Comparison of ENCODE assay signal across 1 cellular context in the genomic region with DNA sequence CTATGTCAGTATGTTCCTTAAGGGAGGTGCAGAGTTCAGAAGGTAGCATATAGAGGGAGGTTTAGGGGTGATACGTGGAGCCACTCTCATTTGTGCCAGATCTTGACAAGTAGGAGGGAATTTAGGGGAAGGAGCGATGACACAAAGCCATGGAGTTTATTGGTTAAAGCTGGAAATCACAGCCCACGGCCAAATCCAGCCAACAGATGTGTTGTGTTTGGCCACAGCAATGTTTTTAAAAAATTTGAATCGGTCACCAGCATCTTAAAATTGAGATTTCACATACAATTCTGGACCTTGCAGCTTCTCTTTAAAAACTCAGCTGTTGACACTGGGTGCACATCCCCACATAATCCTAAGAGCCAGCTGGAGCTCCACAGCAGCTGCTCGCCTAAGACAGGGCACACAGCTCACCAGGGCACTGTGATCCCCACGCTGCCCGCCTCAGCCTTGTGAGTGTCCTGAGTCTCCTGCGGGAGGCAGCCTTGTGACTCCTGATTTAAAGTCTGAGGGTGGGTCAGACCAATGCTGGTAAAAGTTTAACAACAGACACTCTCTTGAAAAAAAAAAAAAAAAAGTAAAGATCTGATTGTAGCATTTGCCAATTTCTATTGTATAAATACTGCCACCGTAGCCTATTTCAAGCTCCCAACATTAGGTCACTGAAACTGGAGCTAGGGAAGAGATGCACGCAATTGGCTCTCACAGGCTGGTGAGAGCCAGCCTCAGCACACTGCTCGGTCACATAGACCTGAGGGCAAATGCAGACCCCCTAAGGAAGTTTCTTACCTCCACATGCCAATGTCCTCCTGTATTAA.
TF ChIP-seq lines count a peak whose summit lies in the region.

No MANE protein-coding gene starts in this region.

TF ChIP-seq in H1, 55 proteins besides CTCF, POLR2A, EP300 and RAD21 (continued from another document):
- no peak for TF ChIP-seq CREB1 (IDR thresholded peaks at IDR 0.05)
- no peak for TF ChIP-seq RXRA (IDR thresholded peaks at IDR 0.05; ENCODE audit: insufficient read depth, low read depth, low read length)
- TF ChIP-seq, protein P1, sequence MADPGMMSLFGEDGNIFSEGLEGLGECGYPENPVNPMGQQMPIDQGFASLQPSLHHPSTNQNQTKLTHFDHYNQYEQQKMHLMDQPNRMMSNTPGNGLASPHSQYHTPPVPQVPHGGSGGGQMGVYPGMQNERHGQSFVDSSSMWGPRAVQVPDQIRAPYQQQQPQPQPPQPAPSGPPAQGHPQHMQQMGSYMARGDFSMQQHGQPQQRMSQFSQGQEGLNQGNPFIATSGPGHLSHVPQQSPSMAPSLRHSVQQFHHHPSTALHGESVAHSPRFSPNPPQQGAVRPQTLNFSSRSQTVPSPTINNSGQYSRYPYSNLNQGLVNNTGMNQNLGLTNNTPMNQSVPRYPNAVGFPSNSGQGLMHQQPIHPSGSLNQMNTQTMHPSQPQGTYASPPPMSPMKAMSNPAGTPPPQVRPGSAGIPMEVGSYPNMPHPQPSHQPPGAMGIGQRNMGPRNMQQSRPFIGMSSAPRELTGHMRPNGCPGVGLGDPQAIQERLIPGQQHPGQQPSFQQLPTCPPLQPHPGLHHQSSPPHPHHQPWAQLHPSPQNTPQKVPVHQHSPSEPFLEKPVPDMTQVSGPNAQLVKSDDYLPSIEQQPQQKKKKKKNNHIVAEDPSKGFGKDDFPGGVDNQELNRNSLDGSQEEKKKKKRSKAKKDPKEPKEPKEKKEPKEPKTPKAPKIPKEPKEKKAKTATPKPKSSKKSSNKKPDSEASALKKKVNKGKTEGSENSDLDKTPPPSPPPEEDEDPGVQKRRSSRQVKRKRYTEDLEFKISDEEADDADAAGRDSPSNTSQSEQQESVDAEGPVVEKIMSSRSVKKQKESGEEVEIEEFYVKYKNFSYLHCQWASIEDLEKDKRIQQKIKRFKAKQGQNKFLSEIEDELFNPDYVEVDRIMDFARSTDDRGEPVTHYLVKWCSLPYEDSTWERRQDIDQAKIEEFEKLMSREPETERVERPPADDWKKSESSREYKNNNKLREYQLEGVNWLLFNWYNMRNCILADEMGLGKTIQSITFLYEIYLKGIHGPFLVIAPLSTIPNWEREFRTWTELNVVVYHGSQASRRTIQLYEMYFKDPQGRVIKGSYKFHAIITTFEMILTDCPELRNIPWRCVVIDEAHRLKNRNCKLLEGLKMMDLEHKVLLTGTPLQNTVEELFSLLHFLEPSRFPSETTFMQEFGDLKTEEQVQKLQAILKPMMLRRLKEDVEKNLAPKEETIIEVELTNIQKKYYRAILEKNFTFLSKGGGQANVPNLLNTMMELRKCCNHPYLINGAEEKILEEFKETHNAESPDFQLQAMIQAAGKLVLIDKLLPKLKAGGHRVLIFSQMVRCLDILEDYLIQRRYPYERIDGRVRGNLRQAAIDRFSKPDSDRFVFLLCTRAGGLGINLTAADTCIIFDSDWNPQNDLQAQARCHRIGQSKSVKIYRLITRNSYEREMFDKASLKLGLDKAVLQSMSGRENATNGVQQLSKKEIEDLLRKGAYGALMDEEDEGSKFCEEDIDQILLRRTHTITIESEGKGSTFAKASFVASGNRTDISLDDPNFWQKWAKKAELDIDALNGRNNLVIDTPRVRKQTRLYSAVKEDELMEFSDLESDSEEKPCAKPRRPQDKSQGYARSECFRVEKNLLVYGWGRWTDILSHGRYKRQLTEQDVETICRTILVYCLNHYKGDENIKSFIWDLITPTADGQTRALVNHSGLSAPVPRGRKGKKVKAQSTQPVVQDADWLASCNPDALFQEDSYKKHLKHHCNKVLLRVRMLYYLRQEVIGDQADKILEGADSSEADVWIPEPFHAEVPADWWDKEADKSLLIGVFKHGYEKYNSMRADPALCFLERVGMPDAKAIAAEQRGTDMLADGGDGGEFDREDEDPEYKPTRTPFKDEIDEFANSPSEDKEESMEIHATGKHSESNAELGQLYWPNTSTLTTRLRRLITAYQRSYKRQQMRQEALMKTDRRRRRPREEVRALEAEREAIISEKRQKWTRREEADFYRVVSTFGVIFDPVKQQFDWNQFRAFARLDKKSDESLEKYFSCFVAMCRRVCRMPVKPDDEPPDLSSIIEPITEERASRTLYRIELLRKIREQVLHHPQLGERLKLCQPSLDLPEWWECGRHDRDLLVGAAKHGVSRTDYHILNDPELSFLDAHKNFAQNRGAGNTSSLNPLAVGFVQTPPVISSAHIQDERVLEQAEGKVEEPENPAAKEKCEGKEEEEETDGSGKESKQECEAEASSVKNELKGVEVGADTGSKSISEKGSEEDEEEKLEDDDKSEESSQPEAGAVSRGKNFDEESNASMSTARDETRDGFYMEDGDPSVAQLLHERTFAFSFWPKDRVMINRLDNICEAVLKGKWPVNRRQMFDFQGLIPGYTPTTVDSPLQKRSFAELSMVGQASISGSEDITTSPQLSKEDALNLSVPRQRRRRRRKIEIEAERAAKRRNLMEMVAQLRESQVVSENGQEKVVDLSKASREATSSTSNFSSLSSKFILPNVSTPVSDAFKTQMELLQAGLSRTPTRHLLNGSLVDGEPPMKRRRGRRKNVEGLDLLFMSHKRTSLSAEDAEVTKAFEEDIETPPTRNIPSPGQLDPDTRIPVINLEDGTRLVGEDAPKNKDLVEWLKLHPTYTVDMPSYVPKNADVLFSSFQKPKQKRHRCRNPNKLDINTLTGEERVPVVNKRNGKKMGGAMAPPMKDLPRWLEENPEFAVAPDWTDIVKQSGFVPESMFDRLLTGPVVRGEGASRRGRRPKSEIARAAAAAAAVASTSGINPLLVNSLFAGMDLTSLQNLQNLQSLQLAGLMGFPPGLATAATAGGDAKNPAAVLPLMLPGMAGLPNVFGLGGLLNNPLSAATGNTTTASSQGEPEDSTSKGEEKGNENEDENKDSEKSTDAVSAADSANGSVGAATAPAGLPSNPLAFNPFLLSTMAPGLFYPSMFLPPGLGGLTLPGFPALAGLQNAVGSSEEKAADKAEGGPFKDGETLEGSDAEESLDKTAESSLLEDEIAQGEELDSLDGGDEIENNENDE (IDR thresholded peaks at IDR 0.05; ENCODE audit: insufficient replicate concordance, low read length), result no peak
- TF ChIP-seq SIN3A (conservative IDR thresholded peaks at IDR 0.05 in 1 of 2, IDR thresholded peaks at IDR 0.05 in 1 of 2; ENCODE audit: low read depth in 1 of 2, low read length in 2 of 2), result no peak
- TF ChIP-seq, protein P2, sequence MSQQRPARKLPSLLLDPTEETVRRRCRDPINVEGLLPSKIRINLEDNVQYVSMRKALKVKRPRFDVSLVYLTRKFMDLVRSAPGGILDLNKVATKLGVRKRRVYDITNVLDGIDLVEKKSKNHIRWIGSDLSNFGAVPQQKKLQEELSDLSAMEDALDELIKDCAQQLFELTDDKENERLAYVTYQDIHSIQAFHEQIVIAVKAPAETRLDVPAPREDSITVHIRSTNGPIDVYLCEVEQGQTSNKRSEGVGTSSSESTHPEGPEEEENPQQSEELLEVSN (IDR thresholded peaks at IDR 0.05), result no peak
- TF ChIP-seq GABPA (IDR thresholded peaks at IDR 0.05; ENCODE audit: borderline replicate concordance, insufficient read depth, low read length), result no peak
- TF ChIP-seq CBX8 (IDR thresholded peaks at IDR 0.05; ENCODE audit: borderline replicate concordance, low read depth, low read length), result no peak
- no peak for TF ChIP-seq EGR1 (IDR thresholded peaks at IDR 0.05; ENCODE audit: borderline replicate concordance, low read depth, low read length)
- TF ChIP-seq TCF12 (IDR thresholded peaks at IDR 0.05; ENCODE audit: low read depth, low read length), result no peak
TF ChIP-seq in H1: peak in this region for 0.
